ENCODE assay signal across 12 cellular contexts in genomic region chr5:76351577-76351976, GRCh38. TPM values are rescaled to one million over a fixed set of nuclear protein-coding genes. Genes with fewer than 3 reads are reported as not detected.
DNase-seq lines count a peak whose midpoint lies in the region; ATAC-seq and TF ChIP-seq lines count a peak whose summit lies in the region.
"Had no signal": no experiment of that assay in that cellular context is flagged by ENCODE, and none has a peak within 500 bp of the region (broad histone marks: within the 10 kb centered on the region; RNA-seq: fewer than 3 reads in every experiment).

No MANE protein-coding gene starts in this region.

- H3K4me1 ChIP-seq in left ventricle myocardium inferior (no peaks in the 10 kb centered on the region), gastrocnemius medialis (no peaks in the 10 kb centered on the region)

- H3K36me3 ChIP-seq in left ventricle myocardium inferior, result no peaks in the 10 kb centered on the region
- H3K36me3 ChIP-seq in gastrocnemius medialis, result no peaks in the 10 kb centered on the region

- no peak for TF ChIP-seq CTCF in GM12864 (IDR thresholded peaks at IDR 0.05; ENCODE audit: low read depth, low read length, missing control alignments)
- no peak for TF ChIP-seq CTCF in left ventricle myocardium inferior (IDR thresholded peaks at IDR 0.05; ENCODE audit: borderline replicate concordance)
- TF ChIP-seq CTCF in gastrocnemius medialis (IDR thresholded peaks at IDR 0.05 in 4 of 5, conservative IDR thresholded peaks at IDR 0.05 in 1 of 5), result no peak

- no peaks in the 10 kb centered on the region for H3K27me3 ChIP-seq in left ventricle myocardium inferior (ENCODE audit: low read depth)
- no peaks in the 10 kb centered on the region for H3K27me3 ChIP-seq in gastrocnemius medialis

- no peak overlapping the region for H3K27ac ChIP-seq in left ventricle myocardium inferior (replicated peaks)
- H3K27ac ChIP-seq in gastrocnemius medialis, result no peak overlapping the region

- ATAC-seq in GM19395 (IDR thresholded peaks at IDR 0.05; ENCODE audit: unreplicated experiment), result peak; percentile 99
- ATAC-seq in HG02852 (IDR thresholded peaks at IDR 0.05; ENCODE audit: unreplicated experiment), result peak; percentile 100
- ATAC-seq in HG03558 (IDR thresholded peaks at IDR 0.05; ENCODE audit: extremely low read depth, unreplicated experiment), result peak; percentile 99
- no peak for ATAC-seq in gastrocnemius medialis
- ATAC-seq: Right ventricle myocardium inferior had no signal

- TF ChIP-seq POLR2A in gastrocnemius medialis (IDR thresholded peaks at IDR 0.05), result no peak

- H3K4me3 ChIP-seq in GM12864 (ENCODE audit: low read depth, low read length), result no peak overlapping the region
- no peak overlapping the region for H3K4me3 ChIP-seq in left ventricle myocardium inferior
- no peak overlapping the region for H3K4me3 ChIP-seq in gastrocnemius medialis

- no peaks in the 10 kb centered on the region for H3K9me3 ChIP-seq in left ventricle myocardium inferior (replicated peaks)
- no peaks in the 10 kb centered on the region for H3K9me3 ChIP-seq in gastrocnemius medialis

- peak; percentile 79 for DNase-seq in GM12864 (ENCODE audit: low read depth)
- DNase-seq in left ventricle myocardium inferior, result no peak
- no peak for DNase-seq in T-helper 2 cell
- DNase-seq in gastrocnemius medialis, result no peak
- no peak for DNase-seq in activated naive CD4-positive, alpha-beta T cell treated with Interleukin-2 at 50 U/mL for 16 hours
- DNase-seq: activated CD4-positive, alpha-beta T cell treated with anti-CD3 and anti-CD28 coated beads, Interleukin-2, amount 10 ng/mL, durations not matched to agents 24 days and 14 days; effector memory CD4-positive, alpha-beta T cell; IMR-90 had no signal

- intact Hi-C loops in left ventricle myocardium inferior (cut with micrococcal nuclease), result no loop called here
- intact Hi-C loops in gastrocnemius medialis (cut with DNase I; ENCODE audit: low total_unique reads), result no loop called here

- in situ Hi-C loops in gastrocnemius medialis (cut with MboI; ENCODE audit: low sequenced_read_pairs in 4 of 4), result no loop called here

RNA-seq across cellular contexts. Expression of gene IQGAP2, which starts 51.5 kb away (rescaled TPM):
- total RNA-seq in left ventricle myocardium inferior (4.1 TPM), gastrocnemius medialis (1 to 10 TPM; 1.5 to 6.8 (median 2.5) TPM)

Comparison
In these comparisons a context has a peak if more than half of its experiments do, and no peak if none do; other contexts are left out.
1. ATAC-seq: peak in GM19395 (single experiment), HG02852 (single experiment) and HG03558 (single experiment); none in gastrocnemius medialis (0 of 2).